In the genomic region with DNA sequence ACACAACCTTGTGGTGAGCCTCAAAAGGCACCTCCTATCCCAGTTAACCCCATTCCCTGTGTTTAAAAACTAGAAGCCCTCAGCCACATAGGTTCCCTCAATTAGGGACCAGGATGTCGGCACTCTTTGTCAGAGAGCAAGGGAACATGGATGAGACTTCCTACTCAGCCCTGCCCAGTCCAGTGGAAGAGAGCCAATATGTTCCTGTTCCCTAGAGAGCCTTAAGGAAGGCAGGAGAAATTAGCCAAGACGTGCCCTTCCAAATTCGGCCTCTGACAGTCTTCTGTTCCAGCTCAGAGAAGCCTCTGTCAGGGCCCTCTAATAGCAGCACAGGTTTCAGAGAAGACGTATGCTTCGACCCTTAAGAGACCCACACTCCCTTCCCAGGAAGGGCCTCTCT, we compare ENCODE assay signal across 1 cellular context.
TF ChIP-seq lines count a peak whose summit lies in the region.

No MANE protein-coding gene starts in this region.

TF ChIP-seq in GM23338, 12 proteins besides CTCF, POLR2A, EP300 and RAD21:
- TF ChIP-seq STAT1 (IDR thresholded peaks at IDR 0.05; ENCODE audit: unreplicated experiment) (no peak), ZNF331 (CRISPR knock-in tag; IDR thresholded peaks at IDR 0.05; ENCODE audit: low read depth) (no peak), EZH2 (IDR thresholded peaks at IDR 0.05; ENCODE audit: low read depth, unreplicated experiment) (no peak), EZH2phosphoT487 (IDR thresholded peaks at IDR 0.05; ENCODE audit: unreplicated experiment) (no peak)
